26 cellular contexts compared by ENCODE assay signal in genomic region chr6:55729665-55730064, GRCh38.
DNase-seq lines count a peak whose midpoint lies in the region; ATAC-seq, FAIRE-seq and TF ChIP-seq lines count a peak whose summit lies in the region.
"Had no signal": no experiment of that assay in that cellular context is flagged by ENCODE, and none has a peak within 500 bp of the region (broad histone marks: within the 10 kb centered on the region; RNA-seq: fewer than 3 reads in every experiment).

No MANE protein-coding gene starts in this region.

- H3K79me2 ChIP-seq in HepG2 (ENCODE audit: insufficient read depth, low read length) = no peaks in the 10 kb centered on the region

- H2AFZ ChIP-seq in HepG2 (ENCODE audit: low read length) = no peak overlapping the region

- no peak overlapping the region for H3K9ac ChIP-seq in HepG2 (ENCODE audit: insufficient read depth, low read depth, low read length)

- in situ Hi-C loops in HepG2 (cut with HindIII; ENCODE audit: extremely low pct_ligation_motif_present, low pct_unique_long_range_greater_than_20kb) = no loop called here

- H3K4me3 ChIP-seq in HepG2 (replicated peaks in 1 of 3; ENCODE audit: insufficient read depth in 1 of 3, low read depth in 2 of 3, low read length in 3 of 3) (no peak overlapping the region), right lobe of liver (no peak overlapping the region), right cardiac atrium (ENCODE audit: low read length) (no peak overlapping the region)
- H3K4me3 ChIP-seq: MG63 had no signal

- no peaks in the 10 kb centered on the region for H3K9me3 ChIP-seq in HepG2 (ENCODE audit: low read length)
- H3K9me3 ChIP-seq in right lobe of liver = no peaks in the 10 kb centered on the region
- no peaks in the 10 kb centered on the region for H3K9me3 ChIP-seq in right cardiac atrium (ENCODE audit: control insufficient read depth, low read length)
- H3K9me3 ChIP-seq: MG63 had no signal

- TF ChIP-seq CTCF in HepG2 (CRISPR knock-in tag; IDR thresholded peaks at IDR 0.05) (no peak), right lobe of liver (IDR thresholded peaks at IDR 0.05) (no peak)

- FAIRE-seq in HepG2 (lab: Jason Lieb, UNC) = no peak
- FAIRE-seq: GM19239, HTR-8/SVneo had no signal

- BruUV-seq in HepG2 (replicated peaks; lab: Mats Ljungman, UMichigan) = no TSS peak

- H3K4me1 ChIP-seq in HepG2 (ENCODE audit: insufficient read depth, low read length) (no peaks in the 10 kb centered on the region), right lobe of liver (no peaks in the 10 kb centered on the region), right cardiac atrium (ENCODE audit: control insufficient read depth, insufficient read depth, low read length) (no peaks in the 10 kb centered on the region)

- H3K27ac ChIP-seq in HepG2 (ENCODE audit: extremely low read length, insufficient read depth, low read length) (no peak overlapping the region), right lobe of liver (no peak overlapping the region), right cardiac atrium (ENCODE audit: low read length) (no peak overlapping the region)

- TF ChIP-seq RAD21 in HepG2 (CRISPR knock-in tag; IDR thresholded peaks at IDR 0.05) = no peak

- H3K36me3 ChIP-seq in HepG2 (replicated peaks in 1 of 2; ENCODE audit: control insufficient read depth in 1 of 2, insufficient read depth in 2 of 2, low read length in 2 of 2) (no peaks in the 10 kb centered on the region), right lobe of liver (no peaks in the 10 kb centered on the region)
- H3K36me3 ChIP-seq: MG63 had no signal

- TF ChIP-seq POLR2A in HepG2 (IDR thresholded peaks at IDR 0.05; ENCODE audit: insufficient read depth in 1 of 2, low read depth in 2 of 2, low read length in 2 of 2) (no peak), right lobe of liver (IDR thresholded peaks at IDR 0.05) (no peak)

- intact Hi-C loops in HepG2 (cut with micrococcal nuclease; ENCODE audit: unreplicated experiment) = no loop called here
- intact Hi-C loops in right lobe of liver (cut with DNase I) = no loop called here
- intact Hi-C loops in right cardiac atrium (cut with DNase I) = no loop called here

- DNase-seq in HepG2 (ENCODE audit: low spot score) (no peak), right lobe of liver (no peak), astrocyte of the hippocampus (ENCODE audit: low read depth, low spot score) (peak; percentile 8), iris pigment epithelial cell (ENCODE audit: low read depth) (peak; percentile 53), smooth muscle cell of the brain vasculature (ENCODE audit: low read depth, low spot score) (peak; percentile 39), nucleus accumbens (lab: John Stamatoyannopoulos, UW) (no peak), right cardiac atrium (no peak), SIG-M5 treated with dmso at 0.1 percent for 504 hours (lab: John Stamatoyannopoulos, UW; ENCODE audit: unreplicated experiment) (no peak)
- DNase-seq: AML-193; C1 segment of cervical spinal cord; Calu3; CD8-positive, alpha-beta T cell; DMS153; GDM1; MG63; NCI-H1048; NCI-H1417 treated with DMSO at 0.1 percent for 48 hours; NCI-H187; NCI-H2107; NCI-H2227 treated with DMSO at 0.1 percent for 48 hours; NCI-H510A; NCI-H748 treated with DMSO at 0.1 percent for 48 hours; SIG-M5 had no signal

- TF ChIP-seq EP300 in HepG2 (IDR thresholded peaks at IDR 0.05; ENCODE audit: low read depth in 2 of 2, low read length in 2 of 2) (no peak), HepG2 (CRISPR knock-in tag; IDR thresholded peaks at IDR 0.05; ENCODE audit: borderline replicate concordance) (no peak)

- ATAC-seq in HepG2 (no peak), right lobe of liver (no peak), right cardiac atrium (no peak)
- ATAC-seq: CD8-positive, alpha-beta T cell; Panc1 had no signal

- POLR2A ChIA-PET in HepG2 (lab: Yijun Ruan, JAX) = no interaction called here

- no peaks in the 10 kb centered on the region for H4K20me1 ChIP-seq in HepG2 (ENCODE audit: insufficient read depth, low read length)

- CTCF ChIA-PET in HepG2 (lab: Yijun Ruan, JAX; ENCODE audit: low intra/inter-chr PET ratio, low total read pairs) = no interaction called here

- no peak overlapping the region for H3K4me2 ChIP-seq in HepG2 (ENCODE audit: low read depth, low read length)

- H3K27me3 ChIP-seq in HepG2 (ENCODE audit: control insufficient read depth in 1 of 2, insufficient read depth in 2 of 2, low read length in 2 of 2) = no peaks in the 10 kb centered on the region
- no peaks in the 10 kb centered on the region for H3K27me3 ChIP-seq in right lobe of liver
- H3K27me3 ChIP-seq in right cardiac atrium (ENCODE audit: control insufficient read depth, insufficient read depth) = no peaks in the 10 kb centered on the region
- H3K27me3 ChIP-seq: MG63 had no signal

TF ChIP-seq in HepG2, 621 proteins besides CTCF, POLR2A, EP300 and RAD21:
- no peak for TF ChIP-seq GLI4 (CRISPR knock-in tag; IDR thresholded peaks at IDR 0.05; ENCODE audit: borderline replicate concordance)
- TF ChIP-seq FOXP1 (IDR thresholded peaks at IDR 0.05) = no peak
- peak; percentile 35; the same call in 1 of the 2 replicates for TF ChIP-seq FOXP1 (CRISPR knock-in tag; IDR thresholded peaks at IDR 0.05)

Comparison
In these comparisons a context has a peak if more than half of its experiments do, and no peak if none do; other contexts are left out.
1. DNase-seq: peak in astrocyte of the hippocampus (single experiment), iris pigment epithelial cell (single experiment) and smooth muscle cell of the brain vasculature (single experiment); none in HepG2 (single experiment), right lobe of liver (0 of 3), nucleus accumbens (0 of 56), right cardiac atrium (0 of 3) and SIG-M5 treated with dmso at 0.1 percent for 504 hours (single experiment).